ENCODE assay signal across 1 cellular context in the genomic region with DNA sequence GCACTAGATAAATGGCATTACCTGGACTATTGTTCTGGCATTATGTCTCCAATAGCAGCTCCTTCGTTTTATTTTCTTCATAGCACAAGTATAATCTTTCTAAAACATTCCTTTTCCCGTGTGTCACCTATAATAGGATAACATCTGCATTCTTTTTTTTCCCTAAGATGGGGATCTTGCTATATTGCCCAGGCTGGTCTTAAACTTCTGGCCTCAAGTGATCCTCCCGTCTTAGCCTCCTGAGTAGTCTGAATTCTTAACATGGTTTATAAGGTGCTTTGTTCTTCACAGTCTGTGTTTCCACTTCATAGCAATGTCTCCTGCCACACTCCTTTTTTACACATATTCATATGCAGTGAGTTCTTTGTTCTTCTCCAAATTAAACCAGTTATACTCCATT.
TF ChIP-seq lines count a peak whose summit lies in the region.

No MANE protein-coding gene starts in this region.

TF ChIP-seq in GM23338, 12 proteins besides CTCF, POLR2A, EP300 and RAD21:
- no peak for TF ChIP-seq CREB1 (CRISPR knock-in tag; IDR thresholded peaks at IDR 0.05; ENCODE audit: low read depth)
- TF ChIP-seq JUNB (IDR thresholded peaks at IDR 0.05; ENCODE audit: unreplicated experiment) = no peak
- TF ChIP-seq, protein P1, sequence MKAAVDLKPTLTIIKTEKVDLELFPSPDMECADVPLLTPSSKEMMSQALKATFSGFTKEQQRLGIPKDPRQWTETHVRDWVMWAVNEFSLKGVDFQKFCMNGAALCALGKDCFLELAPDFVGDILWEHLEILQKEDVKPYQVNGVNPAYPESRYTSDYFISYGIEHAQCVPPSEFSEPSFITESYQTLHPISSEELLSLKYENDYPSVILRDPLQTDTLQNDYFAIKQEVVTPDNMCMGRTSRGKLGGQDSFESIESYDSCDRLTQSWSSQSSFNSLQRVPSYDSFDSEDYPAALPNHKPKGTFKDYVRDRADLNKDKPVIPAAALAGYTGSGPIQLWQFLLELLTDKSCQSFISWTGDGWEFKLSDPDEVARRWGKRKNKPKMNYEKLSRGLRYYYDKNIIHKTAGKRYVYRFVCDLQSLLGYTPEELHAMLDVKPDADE (IDR thresholded peaks at IDR 0.05) = no peak
- no peak for TF ChIP-seq POLR2AphosphoS5 (IDR thresholded peaks at IDR 0.05; ENCODE audit: low read depth)
- TF ChIP-seq EZH2phosphoT487 (IDR thresholded peaks at IDR 0.05; ENCODE audit: unreplicated experiment) = no peak
- no peak for TF ChIP-seq ZNF114 (CRISPR knock-in tag; IDR thresholded peaks at IDR 0.05)
- no peak for TF ChIP-seq ZNF331 (CRISPR knock-in tag; IDR thresholded peaks at IDR 0.05; ENCODE audit: low read depth)
- TF ChIP-seq, protein P2, sequence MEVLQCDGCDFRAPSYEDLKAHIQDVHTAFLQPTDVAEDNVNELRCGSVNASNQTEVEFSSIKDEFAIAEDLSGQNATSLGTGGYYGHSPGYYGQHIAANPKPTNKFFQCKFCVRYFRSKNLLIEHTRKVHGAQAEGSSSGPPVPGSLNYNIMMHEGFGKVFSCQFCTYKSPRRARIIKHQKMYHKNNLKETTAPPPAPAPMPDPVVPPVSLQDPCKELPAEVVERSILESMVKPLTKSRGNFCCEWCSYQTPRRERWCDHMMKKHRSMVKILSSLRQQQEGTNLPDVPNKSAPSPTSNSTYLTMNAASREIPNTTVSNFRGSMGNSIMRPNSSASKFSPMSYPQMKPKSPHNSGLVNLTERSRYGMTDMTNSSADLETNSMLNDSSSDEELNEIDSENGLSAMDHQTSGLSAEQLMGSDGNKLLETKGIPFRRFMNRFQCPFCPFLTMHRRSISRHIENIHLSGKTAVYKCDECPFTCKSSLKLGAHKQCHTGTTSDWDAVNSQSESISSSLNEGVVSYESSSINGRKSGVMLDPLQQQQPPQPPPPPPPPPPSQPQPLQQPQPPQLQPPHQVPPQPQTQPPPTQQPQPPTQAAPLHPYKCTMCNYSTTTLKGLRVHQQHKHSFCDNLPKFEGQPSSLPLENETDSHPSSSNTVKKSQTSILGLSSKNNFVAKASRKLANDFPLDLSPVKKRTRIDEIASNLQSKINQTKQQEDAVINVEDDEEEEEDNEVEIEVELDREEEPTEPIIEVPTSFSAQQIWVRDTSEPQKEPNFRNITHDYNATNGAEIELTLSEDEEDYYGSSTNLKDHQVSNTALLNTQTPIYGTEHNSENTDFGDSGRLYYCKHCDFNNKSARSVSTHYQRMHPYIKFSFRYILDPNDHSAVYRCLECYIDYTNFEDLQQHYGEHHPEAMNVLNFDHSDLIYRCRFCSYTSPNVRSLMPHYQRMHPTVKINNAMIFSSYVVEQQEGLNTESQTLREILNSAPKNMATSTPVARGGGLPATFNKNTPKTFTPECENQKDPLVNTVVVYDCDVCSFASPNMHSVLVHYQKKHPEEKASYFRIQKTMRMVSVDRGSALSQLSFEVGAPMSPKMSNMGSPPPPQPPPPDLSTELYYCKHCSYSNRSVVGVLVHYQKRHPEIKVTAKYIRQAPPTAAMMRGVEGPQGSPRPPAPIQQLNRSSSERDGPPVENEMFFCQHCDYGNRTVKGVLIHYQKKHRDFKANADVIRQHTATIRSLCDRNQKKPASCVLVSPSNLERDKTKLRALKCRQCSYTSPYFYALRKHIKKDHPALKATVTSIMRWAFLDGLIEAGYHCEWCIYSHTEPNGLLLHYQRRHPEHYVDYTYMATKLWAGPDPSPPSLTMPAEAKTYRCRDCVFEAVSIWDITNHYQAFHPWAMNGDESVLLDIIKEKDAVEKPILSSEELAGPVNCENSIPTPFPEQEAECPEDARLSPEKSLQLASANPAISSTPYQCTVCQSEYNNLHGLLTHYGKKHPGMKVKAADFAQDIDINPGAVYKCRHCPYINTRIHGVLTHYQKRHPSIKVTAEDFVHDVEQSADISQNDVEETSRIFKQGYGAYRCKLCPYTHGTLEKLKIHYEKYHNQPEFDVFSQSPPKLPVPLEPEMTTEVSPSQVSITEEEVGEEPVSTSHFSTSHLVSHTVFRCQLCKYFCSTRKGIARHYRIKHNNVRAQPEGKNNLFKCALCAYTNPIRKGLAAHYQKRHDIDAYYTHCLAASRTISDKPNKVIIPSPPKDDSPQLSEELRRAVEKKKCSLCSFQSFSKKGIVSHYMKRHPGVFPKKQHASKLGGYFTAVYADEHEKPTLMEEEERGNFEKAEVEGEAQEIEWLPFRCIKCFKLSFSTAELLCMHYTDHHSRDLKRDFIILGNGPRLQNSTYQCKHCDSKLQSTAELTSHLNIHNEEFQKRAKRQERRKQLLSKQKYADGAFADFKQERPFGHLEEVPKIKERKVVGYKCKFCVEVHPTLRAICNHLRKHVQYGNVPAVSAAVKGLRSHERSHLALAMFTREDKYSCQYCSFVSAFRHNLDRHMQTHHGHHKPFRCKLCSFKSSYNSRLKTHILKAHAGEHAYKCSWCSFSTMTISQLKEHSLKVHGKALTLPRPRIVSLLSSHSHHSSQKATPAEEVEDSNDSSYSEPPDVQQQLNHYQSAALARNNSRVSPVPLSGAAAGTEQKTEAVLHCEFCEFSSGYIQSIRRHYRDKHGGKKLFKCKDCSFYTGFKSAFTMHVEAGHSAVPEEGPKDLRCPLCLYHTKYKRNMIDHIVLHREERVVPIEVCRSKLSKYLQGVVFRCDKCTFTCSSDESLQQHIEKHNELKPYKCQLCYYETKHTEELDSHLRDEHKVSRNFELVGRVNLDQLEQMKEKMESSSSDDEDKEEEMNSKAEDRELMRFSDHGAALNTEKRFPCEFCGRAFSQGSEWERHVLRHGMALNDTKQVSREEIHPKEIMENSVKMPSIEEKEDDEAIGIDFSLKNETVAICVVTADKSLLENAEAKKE (CRISPR knock-in tag; IDR thresholded peaks at IDR 0.05) = no peak
- TF ChIP-seq STAT1 (IDR thresholded peaks at IDR 0.05; ENCODE audit: unreplicated experiment) = no peak
- TF ChIP-seq, protein P3, sequence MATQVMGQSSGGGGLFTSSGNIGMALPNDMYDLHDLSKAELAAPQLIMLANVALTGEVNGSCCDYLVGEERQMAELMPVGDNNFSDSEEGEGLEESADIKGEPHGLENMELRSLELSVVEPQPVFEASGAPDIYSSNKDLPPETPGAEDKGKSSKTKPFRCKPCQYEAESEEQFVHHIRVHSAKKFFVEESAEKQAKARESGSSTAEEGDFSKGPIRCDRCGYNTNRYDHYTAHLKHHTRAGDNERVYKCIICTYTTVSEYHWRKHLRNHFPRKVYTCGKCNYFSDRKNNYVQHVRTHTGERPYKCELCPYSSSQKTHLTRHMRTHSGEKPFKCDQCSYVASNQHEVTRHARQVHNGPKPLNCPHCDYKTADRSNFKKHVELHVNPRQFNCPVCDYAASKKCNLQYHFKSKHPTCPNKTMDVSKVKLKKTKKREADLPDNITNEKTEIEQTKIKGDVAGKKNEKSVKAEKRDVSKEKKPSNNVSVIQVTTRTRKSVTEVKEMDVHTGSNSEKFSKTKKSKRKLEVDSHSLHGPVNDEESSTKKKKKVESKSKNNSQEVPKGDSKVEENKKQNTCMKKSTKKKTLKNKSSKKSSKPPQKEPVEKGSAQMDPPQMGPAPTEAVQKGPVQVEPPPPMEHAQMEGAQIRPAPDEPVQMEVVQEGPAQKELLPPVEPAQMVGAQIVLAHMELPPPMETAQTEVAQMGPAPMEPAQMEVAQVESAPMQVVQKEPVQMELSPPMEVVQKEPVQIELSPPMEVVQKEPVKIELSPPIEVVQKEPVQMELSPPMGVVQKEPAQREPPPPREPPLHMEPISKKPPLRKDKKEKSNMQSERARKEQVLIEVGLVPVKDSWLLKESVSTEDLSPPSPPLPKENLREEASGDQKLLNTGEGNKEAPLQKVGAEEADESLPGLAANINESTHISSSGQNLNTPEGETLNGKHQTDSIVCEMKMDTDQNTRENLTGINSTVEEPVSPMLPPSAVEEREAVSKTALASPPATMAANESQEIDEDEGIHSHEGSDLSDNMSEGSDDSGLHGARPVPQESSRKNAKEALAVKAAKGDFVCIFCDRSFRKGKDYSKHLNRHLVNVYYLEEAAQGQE (IDR thresholded peaks at IDR 0.05; ENCODE audit: unreplicated experiment) = no peak
- no peak for TF ChIP-seq EZH2 (IDR thresholded peaks at IDR 0.05; ENCODE audit: low read depth, unreplicated experiment)
- TF ChIP-seq NANOG (IDR thresholded peaks at IDR 0.05; ENCODE audit: borderline replicate concordance) = no peak
